Comparison of ENCODE assay signal across 7 cellular contexts in the genomic region with DNA sequence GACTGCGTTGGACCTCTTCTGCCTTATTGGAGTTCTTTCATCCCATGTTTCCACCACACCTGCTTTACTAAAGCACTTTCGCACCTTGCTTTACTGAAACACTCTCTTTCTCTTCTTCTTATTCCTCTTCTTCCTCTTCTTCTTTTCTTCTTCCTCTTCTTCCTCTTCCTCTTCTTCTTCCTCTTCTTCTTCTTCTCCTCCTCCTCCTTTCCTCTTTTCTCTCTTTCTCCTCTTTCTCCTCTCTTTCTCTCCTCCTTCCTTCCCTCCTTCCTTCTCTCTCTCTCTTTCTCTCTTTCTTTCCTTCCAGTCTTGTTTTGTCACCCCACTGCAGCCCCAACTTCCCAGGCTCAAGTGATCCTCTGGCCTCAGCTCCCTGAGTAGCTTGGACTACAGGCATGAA.
"Had no signal": no experiment of that assay in that cellular context is flagged by ENCODE, and none has a peak within 500 bp of the region (broad histone marks: within the 10 kb centered on the region; RNA-seq: fewer than 3 reads in every experiment).

No MANE protein-coding gene starts in this region.

- H3K4me1 ChIP-seq: HAP-1 had no signal

- H3K9me3 ChIP-seq: HAP-1 had no signal

- H3K4me3 ChIP-seq: GM23248, HAP-1 had no signal

- DNase-seq: GM23248, GOT3, H7, IMR-90, KBM-7 had no signal

- H3K36me3 ChIP-seq: HAP-1 had no signal

- H3K27ac ChIP-seq: GM23248, KMS-11 had no signal
